In the genomic region with DNA sequence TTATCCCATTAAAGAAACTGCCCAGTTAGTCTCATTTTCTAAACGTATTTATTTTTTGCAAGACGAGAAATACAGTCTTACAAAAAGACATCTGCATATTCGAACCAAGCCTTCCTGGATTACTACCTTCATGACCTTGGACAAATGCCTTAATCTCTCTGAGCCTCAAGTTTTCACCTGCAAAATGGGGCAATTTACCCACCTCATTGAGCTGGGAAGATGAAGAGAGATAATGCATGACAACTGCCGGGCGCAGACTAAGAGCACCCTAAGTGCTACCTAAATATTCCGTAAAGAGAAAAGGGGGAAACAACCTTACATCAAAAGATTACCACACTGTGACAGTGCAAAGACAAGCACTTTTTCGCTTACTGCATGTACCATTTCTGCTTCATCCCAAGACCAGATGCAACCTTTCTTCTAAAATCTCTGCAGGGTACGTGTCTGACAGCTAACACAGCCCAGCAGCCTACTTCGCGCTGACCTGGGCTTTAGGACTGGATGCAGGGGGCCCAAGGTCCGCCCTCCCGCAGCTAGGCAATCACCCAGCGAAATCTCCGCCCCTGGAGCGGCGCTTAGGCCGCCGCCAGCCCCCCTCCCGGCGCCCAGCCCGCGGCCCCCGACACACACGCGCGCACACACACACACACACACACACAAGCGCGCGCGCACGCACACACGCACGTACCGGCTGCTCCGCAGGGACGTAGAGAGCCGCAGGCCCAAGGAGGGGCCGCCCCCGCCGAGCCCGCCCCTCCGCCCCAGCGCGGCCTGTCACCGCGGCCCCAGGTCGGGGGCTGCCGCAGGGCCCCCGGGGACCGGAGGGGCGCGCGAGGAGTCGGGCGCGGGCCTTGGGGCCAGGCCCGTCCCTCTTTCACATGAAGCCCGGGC, we compare ENCODE assay signal across 9 cellular contexts. TPM values are rescaled to one million over a fixed set of nuclear protein-coding genes. Genes with fewer than 3 reads are reported as not detected.
DNase-seq lines count a peak whose midpoint lies in the region; ATAC-seq, FAIRE-seq and TF ChIP-seq lines count a peak whose summit lies in the region.
"Had no signal": no experiment of that assay in that cellular context is flagged by ENCODE, and none has a peak within 500 bp of the region (broad histone marks: within the 10 kb centered on the region; RNA-seq: fewer than 3 reads in every experiment).

No MANE protein-coding gene starts in this region.

- ATAC-seq in GM18858 (IDR thresholded peaks at IDR 0.05; ENCODE audit: unreplicated experiment) (peak; percentile 32), HG03095 (IDR thresholded peaks at IDR 0.05; ENCODE audit: unreplicated experiment) (peak; percentile 53), WTC11 (peak; percentile 67)

- CTCF ChIA-PET in WTC11 (lab: Charles Lee), result interaction anchor here (0.9 to 1.1 kb wide), 2 partner anchors 29 to 66 kb away, joined by 3 read pairs; no protein-coding TSS in a partner anchor

- no peaks in the 10 kb centered on the region for H3K9me3 Mint-ChIP-seq in WTC11

- H3K4me3 Mint-ChIP-seq in WTC11, result peak overlapping the region; percentile 93

- H3K27me3 Mint-ChIP-seq in WTC11 (ENCODE audit: low read depth), result no peaks in the 10 kb centered on the region; the same call in 1 of the 2 replicates

- peak; percentile 86 for DNase-seq in NCI-H2196 (lab: John Stamatoyannopoulos, UW; ENCODE audit: unreplicated experiment)
- DNase-seq in WTC11 (ENCODE audit: low spot score), result peak; percentile 73
- DNase-seq in bronchial epithelial cell (ENCODE audit: low read depth), result peak; percentile 56
- DNase-seq in stimulated activated CD4-positive, alpha-beta T cell treated with anti-CD3 and anti-CD28 coated beads, Interleukin-12 subunit alpha, Interleukin-12 subunit beta, amount 100 ng/mL, for 24 hours (ENCODE audit: low read depth in 2 of 2), result peak; percentile 55 to 65

- H3K36me3 ChIP-seq in bronchial epithelial cell (ENCODE audit: control insufficient read depth, insufficient read depth, low read length), result no peaks in the 10 kb centered on the region

- H3K27ac ChIP-seq in 22Rv1, result peak overlapping the region; percentile 92

- peak overlapping the region; percentile 96 for H3K27ac Mint-ChIP-seq in WTC11

- peak overlapping the region; percentile 87 for H3K4me3 ChIP-seq in bronchial epithelial cell (ENCODE audit: low read depth, low read length)

- POLR2A ChIA-PET in WTC11 (lab: Charles Lee), result no interaction called here

- H3K27me3 ChIP-seq in bronchial epithelial cell (ENCODE audit: control insufficient read depth, insufficient read depth, low read length), result no peaks in the 10 kb centered on the region

- peaks cover 3% of the 10 kb centered on the region; the same call in 1 of the 2 replicates for H3K36me3 Mint-ChIP-seq in WTC11

- no peak for TF ChIP-seq CTCF in 22Rv1 (IDR thresholded peaks at IDR 0.05)
- no peak for TF ChIP-seq CTCF in WTC11 (IDR thresholded peaks at IDR 0.05)
- TF ChIP-seq CTCF in bronchial epithelial cell (IDR thresholded peaks at IDR 0.05; ENCODE audit: insufficient read depth, low read length, severe bottlenecking), result no peak

- peaks cover 22% of the 10 kb centered on the region for H3K4me1 Mint-ChIP-seq in WTC11

- FAIRE-seq in bronchial epithelial cell (lab: Jason Lieb, UNC) (no peak), islet of Langerhans (lab: Jason Lieb, UNC) (peak; percentile 83)
- FAIRE-seq: G401.6 had no signal

TF ChIP-seq in WTC11, 78 proteins besides CTCF, POLR2A, EP300 and RAD21:
- TF ChIP-seq ZNF232 (CRISPR knock-in tag; IDR thresholded peaks at IDR 0.05), result no peak
- TF ChIP-seq NR2C2 (CRISPR knock-in tag; IDR thresholded peaks at IDR 0.05), result no peak
- TF ChIP-seq, protein P1, sequence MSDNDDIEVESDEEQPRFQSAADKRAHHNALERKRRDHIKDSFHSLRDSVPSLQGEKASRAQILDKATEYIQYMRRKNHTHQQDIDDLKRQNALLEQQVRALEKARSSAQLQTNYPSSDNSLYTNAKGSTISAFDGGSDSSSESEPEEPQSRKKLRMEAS (CRISPR knock-in tag; IDR thresholded peaks at IDR 0.05), result 0 out of 2 replicates have a peak, but pooled peaks have one; percentile 45
- peak; percentile 77; the same call in 1 of the 2 replicates for TF ChIP-seq ZNF423 (CRISPR knock-in tag; IDR thresholded peaks at IDR 0.05)
- peak; percentile 42 for TF ChIP-seq SP1 (CRISPR knock-in tag; conservative IDR thresholded peaks at IDR 0.05)
- peak; percentile 53; the same call in 1 of the 2 replicates for TF ChIP-seq FOXK1 (CRISPR knock-in tag; IDR thresholded peaks at IDR 0.05)
- TF ChIP-seq, protein P2, sequence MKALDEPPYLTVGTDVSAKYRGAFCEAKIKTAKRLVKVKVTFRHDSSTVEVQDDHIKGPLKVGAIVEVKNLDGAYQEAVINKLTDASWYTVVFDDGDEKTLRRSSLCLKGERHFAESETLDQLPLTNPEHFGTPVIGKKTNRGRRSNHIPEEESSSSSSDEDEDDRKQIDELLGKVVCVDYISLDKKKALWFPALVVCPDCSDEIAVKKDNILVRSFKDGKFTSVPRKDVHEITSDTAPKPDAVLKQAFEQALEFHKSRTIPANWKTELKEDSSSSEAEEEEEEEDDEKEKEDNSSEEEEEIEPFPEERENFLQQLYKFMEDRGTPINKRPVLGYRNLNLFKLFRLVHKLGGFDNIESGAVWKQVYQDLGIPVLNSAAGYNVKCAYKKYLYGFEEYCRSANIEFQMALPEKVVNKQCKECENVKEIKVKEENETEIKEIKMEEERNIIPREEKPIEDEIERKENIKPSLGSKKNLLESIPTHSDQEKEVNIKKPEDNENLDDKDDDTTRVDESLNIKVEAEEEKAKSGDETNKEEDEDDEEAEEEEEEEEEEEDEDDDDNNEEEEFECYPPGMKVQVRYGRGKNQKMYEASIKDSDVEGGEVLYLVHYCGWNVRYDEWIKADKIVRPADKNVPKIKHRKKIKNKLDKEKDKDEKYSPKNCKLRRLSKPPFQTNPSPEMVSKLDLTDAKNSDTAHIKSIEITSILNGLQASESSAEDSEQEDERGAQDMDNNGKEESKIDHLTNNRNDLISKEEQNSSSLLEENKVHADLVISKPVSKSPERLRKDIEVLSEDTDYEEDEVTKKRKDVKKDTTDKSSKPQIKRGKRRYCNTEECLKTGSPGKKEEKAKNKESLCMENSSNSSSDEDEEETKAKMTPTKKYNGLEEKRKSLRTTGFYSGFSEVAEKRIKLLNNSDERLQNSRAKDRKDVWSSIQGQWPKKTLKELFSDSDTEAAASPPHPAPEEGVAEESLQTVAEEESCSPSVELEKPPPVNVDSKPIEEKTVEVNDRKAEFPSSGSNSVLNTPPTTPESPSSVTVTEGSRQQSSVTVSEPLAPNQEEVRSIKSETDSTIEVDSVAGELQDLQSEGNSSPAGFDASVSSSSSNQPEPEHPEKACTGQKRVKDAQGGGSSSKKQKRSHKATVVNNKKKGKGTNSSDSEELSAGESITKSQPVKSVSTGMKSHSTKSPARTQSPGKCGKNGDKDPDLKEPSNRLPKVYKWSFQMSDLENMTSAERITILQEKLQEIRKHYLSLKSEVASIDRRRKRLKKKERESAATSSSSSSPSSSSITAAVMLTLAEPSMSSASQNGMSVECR (CRISPR knock-in tag; IDR thresholded peaks at IDR 0.05; ENCODE audit: borderline replicate concordance), result peak; percentile 41
- no peak for TF ChIP-seq NR1H2 (CRISPR knock-in tag; IDR thresholded peaks at IDR 0.05)
- TF ChIP-seq, protein P3, sequence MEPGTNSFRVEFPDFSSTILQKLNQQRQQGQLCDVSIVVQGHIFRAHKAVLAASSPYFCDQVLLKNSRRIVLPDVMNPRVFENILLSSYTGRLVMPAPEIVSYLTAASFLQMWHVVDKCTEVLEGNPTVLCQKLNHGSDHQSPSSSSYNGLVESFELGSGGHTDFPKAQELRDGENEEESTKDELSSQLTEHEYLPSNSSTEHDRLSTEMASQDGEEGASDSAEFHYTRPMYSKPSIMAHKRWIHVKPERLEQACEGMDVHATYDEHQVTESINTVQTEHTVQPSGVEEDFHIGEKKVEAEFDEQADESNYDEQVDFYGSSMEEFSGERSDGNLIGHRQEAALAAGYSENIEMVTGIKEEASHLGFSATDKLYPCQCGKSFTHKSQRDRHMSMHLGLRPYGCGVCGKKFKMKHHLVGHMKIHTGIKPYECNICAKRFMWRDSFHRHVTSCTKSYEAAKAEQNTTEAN (CRISPR knock-in tag; IDR thresholded peaks at IDR 0.05), result peak; percentile 89

RNA-seq across cellular contexts. Expression of a gene that starts 0.8 kb away (rescaled TPM):
- total RNA-seq in WTC11 (2021) (26.9 to 31.7 TPM (median 31.3 TPM) in 3 replicates), bronchial epithelial cell (24.1 and 27.9 TPM in 2 replicates)

RNA-seq across cellular contexts. Expression of a gene that starts 31.2 kb away (rescaled TPM):
- total RNA-seq in WTC11 (2021) (0.30 to 0.59 TPM (median 0.39 TPM) in 3 replicates), bronchial epithelial cell (0.26 TPM in 1 of 2 replicates, not detected in the other)

Comparison
In these comparisons a context has a peak if more than half of its experiments do, and no peak if none do; other contexts are left out.
1. Peak in every context shown above with its lines: DNase-seq, ATAC-seq, H3K4me3 ChIP-seq and H3K27ac ChIP-seq.